17 cellular contexts compared by ENCODE assay signal in genomic region chr10:75870039-75870645, GRCh38.
DNase-seq lines count a peak whose midpoint lies in the region; TF ChIP-seq lines count a peak whose summit lies in the region.
"Had no signal": no experiment of that assay in that cellular context is flagged by ENCODE, and none has a peak within 500 bp of the region (broad histone marks: within the 10 kb centered on the region; RNA-seq: fewer than 3 reads in every experiment).

No MANE protein-coding gene starts in this region.

- H2AFZ ChIP-seq in GM23248: no peak overlapping the region

- H4K20me1 ChIP-seq in GM23248 (ENCODE audit: insufficient read depth): no peaks in the 10 kb centered on the region
- H4K20me1 ChIP-seq: BLaER1 had no signal

- no peak overlapping the region for H3K27ac ChIP-seq in GM23248
- H3K27ac ChIP-seq: BLaER1 had no signal

- H3K4me1 ChIP-seq in GM23248 (ENCODE audit: insufficient read depth): no peaks in the 10 kb centered on the region
- H3K4me1 ChIP-seq: BLaER1, Caco-2 had no signal

- H3F3A ChIP-seq in GM23248 (ENCODE audit: insufficient read depth): peaks cover 5% of the 10 kb centered on the region; the same call in 1 of the 2 replicates

- DNase-seq in GM23248: peak; percentile 60
- DNase-seq in SK-MEL-5 (ENCODE audit: low read depth, low spot score): peak; percentile 23
- DNase-seq in epithelial cell of esophagus (ENCODE audit: low read depth): peak; percentile 60
- DNase-seq in glutamatergic neuron: no peak
- DNase-seq in osteocyte (ENCODE audit: extremely low spot score, unreplicated experiment): no peak
- no peak for DNase-seq in activated CD4-positive, alpha-beta memory T cell treated with anti-CD3 and anti-CD28 coated beads for 36 hours
- no peak for DNase-seq in DMS 273 treated with DMSO at 0.1 percent for 48 hours (lab: John Stamatoyannopoulos, UW)
- DNase-seq: 8988T; AML-193; Caco-2; CD8-positive, alpha-beta memory T cell; DMS79 treated with DMSO at 0.1 percent for 48 hours; EL; H7 had no signal

- H3K9me3 ChIP-seq in GM23248 (ENCODE audit: low read depth): no peaks in the 10 kb centered on the region
- H3K9me3 ChIP-seq: BLaER1, Caco-2 had no signal

- H3K27ac Mint-ChIP-seq in glutamatergic neuron (ENCODE audit: unreplicated experiment): peak overlapping the region; percentile 28
- no peak overlapping the region for H3K27ac Mint-ChIP-seq in osteocyte (ENCODE audit: unreplicated experiment)
- no peak overlapping the region for H3K27ac Mint-ChIP-seq in activated CD4-positive, alpha-beta memory T cell treated with anti-CD3 and anti-CD28 coated beads for 36 hours
- H3K27ac Mint-ChIP-seq: GM23338, IgD-negative memory B cell had no signal

- H3K4me1 Mint-ChIP-seq in glutamatergic neuron (ENCODE audit: low read depth, unreplicated experiment) (peaks cover 2% of the 10 kb centered on the region), osteocyte (ENCODE audit: unreplicated experiment) (no peaks in the 10 kb centered on the region)
- no peaks in the 10 kb centered on the region for H3K4me1 Mint-ChIP-seq in activated CD4-positive, alpha-beta memory T cell treated with anti-CD3 and anti-CD28 coated beads for 36 hours (ENCODE audit: low read depth)
- H3K4me1 Mint-ChIP-seq: CD8-positive, alpha-beta memory T cell; GM23338; IgD-negative memory B cell had no signal

- H3K79me2 ChIP-seq in GM23248 (ENCODE audit: insufficient read depth): no peaks in the 10 kb centered on the region

- no peak overlapping the region for H3K9ac ChIP-seq in GM23248
- H3K9ac ChIP-seq: BLaER1 had no signal

- no peaks in the 10 kb centered on the region for H3K36me3 ChIP-seq in GM23248 (ENCODE audit: low read depth)
- H3K36me3 ChIP-seq: BLaER1 had no signal

- H3K4me3 Mint-ChIP-seq in glutamatergic neuron (ENCODE audit: unreplicated experiment) (no peak overlapping the region), osteocyte (ENCODE audit: unreplicated experiment) (no peak overlapping the region)
- no peak overlapping the region for H3K4me3 Mint-ChIP-seq in activated CD4-positive, alpha-beta memory T cell treated with anti-CD3 and anti-CD28 coated beads for 36 hours
- H3K4me3 Mint-ChIP-seq: CD8-positive, alpha-beta memory T cell; GM23338 had no signal

- no peaks in the 10 kb centered on the region for H3K36me3 Mint-ChIP-seq in glutamatergic neuron (ENCODE audit: unreplicated experiment)
- no peaks in the 10 kb centered on the region for H3K36me3 Mint-ChIP-seq in osteocyte (ENCODE audit: unreplicated experiment)
- no peaks in the 10 kb centered on the region for H3K36me3 Mint-ChIP-seq in activated CD4-positive, alpha-beta memory T cell treated with anti-CD3 and anti-CD28 coated beads for 36 hours
- H3K36me3 Mint-ChIP-seq: CD8-positive, alpha-beta memory T cell; IgD-negative memory B cell had no signal

- no peak overlapping the region for H3K4me3 ChIP-seq in GM23248
- no peak overlapping the region for H3K4me3 ChIP-seq in epithelial cell of esophagus (ENCODE audit: low read length)
- H3K4me3 ChIP-seq: BLaER1, GM23338 had no signal

- H3K9me3 Mint-ChIP-seq in glutamatergic neuron (ENCODE audit: unreplicated experiment) (peaks cover 5% of the 10 kb centered on the region), osteocyte (ENCODE audit: unreplicated experiment) (no peaks in the 10 kb centered on the region)
- no peaks in the 10 kb centered on the region for H3K9me3 Mint-ChIP-seq in activated CD4-positive, alpha-beta memory T cell treated with anti-CD3 and anti-CD28 coated beads for 36 hours
- H3K9me3 Mint-ChIP-seq: GM23338 had no signal

- 55 to 63% methylated on average over 4 of the region's 4 CpGs for WGBS in GM23248 (ENCODE audit: low coverage in 1 of 2, low lambda C conversion rate in 2 of 2, missing lambda C conversion rate in 2 of 2), 2 experiments

- intact Hi-C loops in activated CD4-positive, alpha-beta memory T cell treated with anti-CD3 and anti-CD28 coated beads for 36 hours (cut with micrococcal nuclease): no loop called here

- H3K9me2 ChIP-seq in GM23248 (ENCODE audit: insufficient read depth): no peaks in the 10 kb centered on the region

- TF ChIP-seq CTCF in epithelial cell of esophagus (IDR thresholded peaks at IDR 0.05; ENCODE audit: insufficient read depth, low read depth, low read length, missing control alignments) (no peak), glutamatergic neuron (IDR thresholded peaks at IDR 0.05; ENCODE audit: partially characterized antibody, unreplicated experiment) (no peak), osteocyte (IDR thresholded peaks at IDR 0.05) (no peak)

- in situ Hi-C loops in GM23248 (cut with MboI): no loop called here
- in situ Hi-C loops in SK-MEL-5 (cut with HindIII; ENCODE audit: low pct_unique_long_range_greater_than_20kb, low sequenced_read_pairs): no loop called here

- H3K27me3 Mint-ChIP-seq in glutamatergic neuron (ENCODE audit: unreplicated experiment) (no peaks in the 10 kb centered on the region), osteocyte (ENCODE audit: unreplicated experiment) (peaks cover 28% of the 10 kb centered on the region)
- H3K27me3 Mint-ChIP-seq in activated CD4-positive, alpha-beta memory T cell treated with anti-CD3 and anti-CD28 coated beads for 36 hours: no peaks in the 10 kb centered on the region
- H3K27me3 Mint-ChIP-seq: IgD-negative memory B cell had no signal

- CTCF ChIA-PET in activated CD4-positive, alpha-beta memory T cell treated with anti-CD3 and anti-CD28 coated beads for 36 hours (lab: Charles Lee): no interaction called here

- POLR2A ChIA-PET in activated CD4-positive, alpha-beta memory T cell treated with anti-CD3 and anti-CD28 coated beads for 36 hours (lab: Charles Lee): no interaction called here

- H3K4me2 ChIP-seq in GM23248 (ENCODE audit: unreplicated experiment): no peak overlapping the region
- H3K4me2 ChIP-seq: BLaER1, GM23338 had no signal

- H3K27me3 ChIP-seq in GM23248 (replicated peaks; ENCODE audit: insufficient read depth): no peaks in the 10 kb centered on the region
- H3K27me3 ChIP-seq: BLaER1 had no signal

Comparison
In these comparisons a context has a peak if more than half of its experiments do, and no peak if none do; other contexts are left out.
1. DNase-seq: peak in GM23248 (single experiment), SK-MEL-5 (single experiment) and epithelial cell of esophagus (single experiment); none in glutamatergic neuron (single experiment), osteocyte (single experiment), activated CD4-positive, alpha-beta memory T cell treated with anti-CD3 and anti-CD28 coated beads for 36 hours (single experiment) and DMS 273 treated with DMSO at 0.1 percent for 48 hours (single experiment).